ENCODE assay signal across 1 cellular context in the genomic region with DNA sequence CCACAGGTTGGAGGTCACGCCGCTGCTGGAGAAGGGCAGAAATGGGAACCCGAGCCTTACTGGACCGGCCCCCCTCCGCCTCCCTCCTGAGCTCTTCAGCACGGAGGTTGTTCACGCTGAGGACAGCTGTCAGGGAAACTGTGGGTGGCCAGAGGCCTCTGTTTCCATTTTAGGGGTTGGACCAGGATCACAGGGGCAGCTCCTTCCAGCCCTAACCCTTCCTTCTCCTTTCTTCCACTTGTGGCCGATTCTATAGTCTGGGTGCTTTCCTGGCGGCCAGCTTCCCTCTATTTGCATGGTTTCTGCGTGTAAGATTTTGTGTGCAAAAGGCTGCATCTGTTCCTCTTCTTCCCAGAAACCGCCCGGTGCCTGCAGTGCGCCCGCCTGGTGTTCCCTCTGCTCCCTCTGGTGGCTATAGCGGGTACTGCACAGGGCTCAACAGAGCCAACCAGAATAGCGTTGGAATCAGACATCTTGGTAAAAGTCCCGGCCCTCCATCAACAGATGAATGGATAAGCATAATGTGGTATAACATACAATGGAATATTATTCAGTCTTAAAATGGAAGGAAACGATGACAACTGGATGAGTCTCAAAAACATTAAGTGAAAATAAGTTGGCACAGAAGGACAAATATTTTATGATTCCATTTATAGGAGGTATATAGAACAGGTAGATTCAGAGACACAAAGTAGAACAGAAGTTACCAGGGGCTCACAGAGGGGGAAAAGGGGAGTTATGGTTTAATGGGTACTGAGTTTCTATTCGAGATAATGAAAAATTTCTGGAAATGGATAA.
TF ChIP-seq lines count a peak whose summit lies in the region.

No MANE protein-coding gene starts in this region.

TF ChIP-seq in K562, 482 proteins besides CTCF, POLR2A, EP300 and RAD21 (continues in another document):
- TF ChIP-seq PRDM10 (IDR thresholded peaks at IDR 0.05; ENCODE audit: partially characterized antibody) (peak; percentile 59), ID3 (CRISPR knock-in tag; IDR thresholded peaks at IDR 0.05) (no peak), ID3 (tag; IDR thresholded peaks at IDR 0.05) (no peak), ZNF561 (CRISPR knock-in tag; conservative IDR thresholded peaks at IDR 0.05) (no peak), ZNF134 (CRISPR knock-in tag; conservative IDR thresholded peaks at IDR 0.05) (no peak), ZNF57 (CRISPR knock-in tag; IDR thresholded peaks at IDR 0.05) (no peak), ZFP1 (CRISPR knock-in tag; IDR thresholded peaks at IDR 0.05) (no peak), TEAD4 (IDR thresholded peaks at IDR 0.05; ENCODE audit: low read length) (no peak), TEAD4 (CRISPR knock-in tag; IDR thresholded peaks at IDR 0.05; ENCODE audit: borderline replicate concordance) (no peak), KLF16 (IDR thresholded peaks at IDR 0.05) (peak; percentile 67), ZNF449 (CRISPR knock-in tag; IDR thresholded peaks at IDR 0.05) (no peak), STAG1 (CRISPR knock-in tag; IDR thresholded peaks at IDR 0.05; ENCODE audit: borderline replicate concordance) (peak; percentile 81; the same call in 1 of the 2 replicates), PRPF4 (IDR thresholded peaks at IDR 0.05; ENCODE audit: insufficient read depth, low read depth, low read length, poor library complexity, severe bottlenecking) (no peak), ZMIZ1 (IDR thresholded peaks at IDR 0.05; ENCODE audit: low read depth in 2 of 2, low read length in 2 of 2) (0 out of 4 replicates have a peak, but pooled peaks of 1 of the 2 experiments have one; percentile 28), ZBTB33 (CRISPR knock-in tag; IDR thresholded peaks at IDR 0.05) (no peak), ZNF586 (CRISPR knock-in tag; conservative IDR thresholded peaks at IDR 0.05) (no peak), SPI1 (IDR thresholded peaks at IDR 0.05; ENCODE audit: borderline replicate concordance, low read depth, low read length) (0 out of 2 replicates have a peak, but pooled peaks have one; percentile 6), HDAC1 (IDR thresholded peaks at IDR 0.05) (no peak), MYC (IDR thresholded peaks at IDR 0.05; ENCODE audit: low read depth, low read length) (0 out of 2 replicates have a peak, but pooled peaks have one; percentile 2), MYC (CRISPR knock-in tag; IDR thresholded peaks at IDR 0.05; ENCODE audit: borderline replicate concordance, low read depth) (no peak), CBX5 (IDR thresholded peaks at IDR 0.05; ENCODE audit: borderline replicate concordance, low read depth) (no peak), ARID2 (IDR thresholded peaks at IDR 0.05) (0 out of 2 replicates have a peak, but pooled peaks have one; percentile 44), TBL1XR1 (IDR thresholded peaks at IDR 0.05; ENCODE audit: low read length in 2 of 2) (0 out of 4 replicates have a peak, but pooled peaks of 1 of the 2 experiments have one; percentile 31), HMGN3 (IDR thresholded peaks at IDR 0.05; ENCODE audit: borderline replicate concordance, extremely low read depth, insufficient read length, low read depth, low read length) (no peak)
- TF ChIP-seq, protein P1, sequence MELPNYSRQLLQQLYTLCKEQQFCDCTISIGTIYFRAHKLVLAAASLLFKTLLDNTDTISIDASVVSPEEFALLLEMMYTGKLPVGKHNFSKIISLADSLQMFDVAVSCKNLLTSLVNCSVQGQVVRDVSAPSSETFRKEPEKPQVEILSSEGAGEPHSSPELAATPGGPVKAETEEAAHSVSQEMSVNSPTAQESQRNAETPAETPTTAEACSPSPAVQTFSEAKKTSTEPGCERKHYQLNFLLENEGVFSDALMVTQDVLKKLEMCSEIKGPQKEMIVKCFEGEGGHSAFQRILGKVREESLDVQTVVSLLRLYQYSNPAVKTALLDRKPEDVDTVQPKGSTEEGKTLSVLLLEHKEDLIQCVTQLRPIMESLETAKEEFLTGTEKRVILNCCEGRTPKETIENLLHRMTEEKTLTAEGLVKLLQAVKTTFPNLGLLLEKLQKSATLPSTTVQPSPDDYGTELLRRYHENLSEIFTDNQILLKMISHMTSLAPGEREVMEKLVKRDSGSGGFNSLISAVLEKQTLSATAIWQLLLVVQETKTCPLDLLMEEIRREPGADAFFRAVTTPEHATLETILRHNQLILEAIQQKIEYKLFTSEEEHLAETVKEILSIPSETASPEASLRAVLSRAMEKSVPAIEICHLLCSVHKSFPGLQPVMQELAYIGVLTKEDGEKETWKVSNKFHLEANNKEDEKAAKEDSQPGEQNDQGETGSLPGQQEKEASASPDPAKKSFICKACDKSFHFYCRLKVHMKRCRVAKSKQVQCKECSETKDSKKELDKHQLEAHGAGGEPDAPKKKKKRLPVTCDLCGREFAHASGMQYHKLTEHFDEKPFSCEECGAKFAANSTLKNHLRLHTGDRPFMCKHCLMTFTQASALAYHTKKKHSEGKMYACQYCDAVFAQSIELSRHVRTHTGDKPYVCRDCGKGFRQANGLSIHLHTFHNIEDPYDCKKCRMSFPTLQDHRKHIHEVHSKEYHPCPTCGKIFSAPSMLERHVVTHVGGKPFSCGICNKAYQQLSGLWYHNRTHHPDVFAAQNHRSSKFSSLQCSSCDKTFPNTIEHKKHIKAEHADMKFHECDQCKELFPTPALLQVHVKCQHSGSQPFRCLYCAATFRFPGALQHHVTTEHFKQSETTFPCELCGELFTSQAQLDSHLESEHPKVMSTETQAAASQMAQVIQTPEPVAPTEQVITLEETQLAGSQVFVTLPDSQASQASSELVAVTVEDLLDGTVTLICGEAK (IDR thresholded peaks at IDR 0.05), result no peak
- TF ChIP-seq, protein P1 (CRISPR knock-in tag; IDR thresholded peaks at IDR 0.05), result no peak
- TF ChIP-seq, protein P2, sequence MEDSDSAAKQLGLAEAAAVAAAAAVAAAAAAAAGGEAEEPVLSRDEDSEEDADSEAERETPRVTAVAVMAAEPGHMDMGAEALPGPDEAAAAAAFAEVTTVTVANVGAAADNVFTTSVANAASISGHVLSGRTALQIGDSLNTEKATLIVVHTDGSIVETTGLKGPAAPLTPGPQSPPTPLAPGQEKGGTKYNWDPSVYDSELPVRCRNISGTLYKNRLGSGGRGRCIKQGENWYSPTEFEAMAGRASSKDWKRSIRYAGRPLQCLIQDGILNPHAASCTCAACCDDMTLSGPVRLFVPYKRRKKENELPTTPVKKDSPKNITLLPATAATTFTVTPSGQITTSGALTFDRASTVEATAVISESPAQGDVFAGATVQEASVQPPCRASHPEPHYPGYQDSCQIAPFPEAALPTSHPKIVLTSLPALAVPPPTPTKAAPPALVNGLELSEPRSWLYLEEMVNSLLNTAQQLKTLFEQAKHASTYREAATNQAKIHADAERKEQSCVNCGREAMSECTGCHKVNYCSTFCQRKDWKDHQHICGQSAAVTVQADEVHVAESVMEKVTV (CRISPR knock-in tag; IDR thresholded peaks at IDR 0.05), result peak; percentile 90
